ENCODE assay signal across 3 cellular contexts in the genomic region with DNA sequence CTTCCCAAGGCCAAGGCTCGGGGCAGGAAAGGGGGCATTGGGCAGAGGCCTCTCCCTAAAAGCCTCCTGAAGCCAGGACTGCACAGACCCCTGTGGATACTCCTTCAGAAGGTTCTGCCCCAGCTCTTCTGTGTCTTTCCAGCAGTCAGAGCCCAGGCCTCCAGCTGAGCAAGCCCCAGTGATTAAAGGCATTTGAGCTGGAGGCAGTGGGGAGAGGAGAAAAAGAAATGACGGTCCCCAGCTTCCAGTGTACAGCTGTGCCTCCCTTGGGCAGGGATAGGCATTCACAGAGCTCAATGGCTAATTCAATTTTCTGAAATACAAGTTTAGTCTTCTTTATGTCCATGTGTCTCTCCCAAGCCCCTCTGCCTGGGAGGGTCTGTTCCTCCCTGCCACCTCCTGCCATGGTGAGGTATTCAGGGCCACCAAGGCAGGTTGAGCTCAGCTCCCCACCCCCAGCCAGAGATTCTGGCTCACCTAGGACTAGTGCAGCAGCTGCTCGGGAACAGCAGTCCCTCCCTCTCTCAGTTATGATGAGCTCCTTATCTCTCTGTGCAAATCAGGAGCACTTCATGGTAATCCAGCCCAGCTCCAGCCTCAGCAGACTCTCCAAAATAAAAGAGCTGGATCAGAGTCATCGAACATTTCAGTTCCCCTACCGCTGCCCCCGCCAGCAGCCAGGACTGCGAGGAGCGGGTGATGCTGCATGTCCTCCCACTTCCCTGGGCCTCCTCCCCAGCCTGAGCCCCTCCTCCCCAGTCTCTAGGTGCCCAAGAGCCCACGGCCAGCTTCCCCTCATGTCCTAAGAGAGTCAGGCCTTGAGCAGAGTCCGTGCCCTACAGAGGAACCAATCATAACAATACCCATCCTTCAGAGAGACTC.
TF ChIP-seq lines count a peak whose summit lies in the region.

No MANE protein-coding gene starts in this region.

TF ChIP-seq in SK-N-SH, 30 proteins besides CTCF, POLR2A, EP300 and RAD21:
- TF ChIP-seq FOXJ3 (CRISPR knock-in tag; IDR thresholded peaks at IDR 0.05) (no peak), GATA2 (CRISPR knock-in tag; IDR thresholded peaks at IDR 0.05) (peak; percentile 81), SIN3A (IDR thresholded peaks at IDR 0.05; ENCODE audit: borderline replicate concordance, low read depth, low read length) (no peak), MXI1 (IDR thresholded peaks at IDR 0.05; ENCODE audit: low read depth, low read length) (0 out of 2 replicates have a peak, but pooled peaks have one; percentile 23), POLR2AphosphoS5 (IDR thresholded peaks at IDR 0.05; ENCODE audit: low read depth, low read length) (no peak)
- TF ChIP-seq, protein P1, sequence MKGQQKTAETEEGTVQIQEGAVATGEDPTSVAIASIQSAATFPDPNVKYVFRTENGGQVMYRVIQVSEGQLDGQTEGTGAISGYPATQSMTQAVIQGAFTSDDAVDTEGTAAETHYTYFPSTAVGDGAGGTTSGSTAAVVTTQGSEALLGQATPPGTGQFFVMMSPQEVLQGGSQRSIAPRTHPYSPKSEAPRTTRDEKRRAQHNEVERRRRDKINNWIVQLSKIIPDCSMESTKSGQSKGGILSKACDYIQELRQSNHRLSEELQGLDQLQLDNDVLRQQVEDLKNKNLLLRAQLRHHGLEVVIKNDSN (IDR thresholded peaks at IDR 0.05; ENCODE audit: borderline replicate concordance, low read depth), result no peak
- TF ChIP-seq, protein P2, sequence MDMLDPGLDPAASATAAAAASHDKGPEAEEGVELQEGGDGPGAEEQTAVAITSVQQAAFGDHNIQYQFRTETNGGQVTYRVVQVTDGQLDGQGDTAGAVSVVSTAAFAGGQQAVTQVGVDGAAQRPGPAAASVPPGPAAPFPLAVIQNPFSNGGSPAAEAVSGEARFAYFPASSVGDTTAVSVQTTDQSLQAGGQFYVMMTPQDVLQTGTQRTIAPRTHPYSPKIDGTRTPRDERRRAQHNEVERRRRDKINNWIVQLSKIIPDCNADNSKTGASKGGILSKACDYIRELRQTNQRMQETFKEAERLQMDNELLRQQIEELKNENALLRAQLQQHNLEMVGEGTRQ (IDR thresholded peaks at IDR 0.05; ENCODE audit: borderline replicate concordance, low read depth, low read length), result no peak

TF ChIP-seq in SK-N-SH treated with all-trans-retinoic acid at 6 μM for 48 hours, 23 proteins besides CTCF, POLR2A, EP300 and RAD21 (continues in another document):
- no peak for TF ChIP-seq ZFP30 (CRISPR knock-in tag; IDR thresholded peaks at IDR 0.05)
- no peak for TF ChIP-seq ZNF565 (CRISPR knock-in tag; conservative IDR thresholded peaks at IDR 0.05; ENCODE audit: low read depth)
- no peak for TF ChIP-seq ESRRG (CRISPR knock-in tag; IDR thresholded peaks at IDR 0.05)
- TF ChIP-seq, protein P3, sequence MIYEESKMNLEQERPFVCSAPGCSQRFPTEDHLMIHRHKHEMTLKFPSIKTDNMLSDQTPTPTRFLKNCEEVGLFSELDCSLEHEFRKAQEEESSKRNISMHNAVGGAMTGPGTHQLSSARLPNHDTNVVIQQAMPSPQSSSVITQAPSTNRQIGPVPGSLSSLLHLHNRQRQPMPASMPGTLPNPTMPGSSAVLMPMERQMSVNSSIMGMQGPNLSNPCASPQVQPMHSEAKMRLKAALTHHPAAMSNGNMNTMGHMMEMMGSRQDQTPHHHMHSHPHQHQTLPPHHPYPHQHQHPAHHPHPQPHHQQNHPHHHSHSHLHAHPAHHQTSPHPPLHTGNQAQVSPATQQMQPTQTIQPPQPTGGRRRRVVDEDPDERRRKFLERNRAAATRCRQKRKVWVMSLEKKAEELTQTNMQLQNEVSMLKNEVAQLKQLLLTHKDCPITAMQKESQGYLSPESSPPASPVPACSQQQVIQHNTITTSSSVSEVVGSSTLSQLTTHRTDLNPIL (CRISPR knock-in tag; IDR thresholded peaks at IDR 0.05; ENCODE audit: low read depth), result no peak
- no peak for TF ChIP-seq ZNF70 (CRISPR knock-in tag; IDR thresholded peaks at IDR 0.05)
- TF ChIP-seq, protein P4, sequence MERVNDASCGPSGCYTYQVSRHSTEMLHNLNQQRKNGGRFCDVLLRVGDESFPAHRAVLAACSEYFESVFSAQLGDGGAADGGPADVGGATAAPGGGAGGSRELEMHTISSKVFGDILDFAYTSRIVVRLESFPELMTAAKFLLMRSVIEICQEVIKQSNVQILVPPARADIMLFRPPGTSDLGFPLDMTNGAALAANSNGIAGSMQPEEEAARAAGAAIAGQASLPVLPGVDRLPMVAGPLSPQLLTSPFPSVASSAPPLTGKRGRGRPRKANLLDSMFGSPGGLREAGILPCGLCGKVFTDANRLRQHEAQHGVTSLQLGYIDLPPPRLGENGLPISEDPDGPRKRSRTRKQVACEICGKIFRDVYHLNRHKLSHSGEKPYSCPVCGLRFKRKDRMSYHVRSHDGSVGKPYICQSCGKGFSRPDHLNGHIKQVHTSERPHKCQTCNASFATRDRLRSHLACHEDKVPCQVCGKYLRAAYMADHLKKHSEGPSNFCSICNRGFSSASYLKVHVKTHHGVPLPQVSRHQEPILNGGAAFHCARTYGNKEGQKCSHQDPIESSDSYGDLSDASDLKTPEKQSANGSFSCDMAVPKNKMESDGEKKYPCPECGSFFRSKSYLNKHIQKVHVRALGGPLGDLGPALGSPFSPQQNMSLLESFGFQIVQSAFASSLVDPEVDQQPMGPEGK (CRISPR knock-in tag; IDR thresholded peaks at IDR 0.05; ENCODE audit: borderline replicate concordance), result no peak
- TF ChIP-seq SNAI2 (CRISPR knock-in tag; IDR thresholded peaks at IDR 0.05), result no peak
- TF ChIP-seq RARB (CRISPR knock-in tag; IDR thresholded peaks at IDR 0.05), result no peak
- TF ChIP-seq PPARA (CRISPR knock-in tag; IDR thresholded peaks at IDR 0.05; ENCODE audit: borderline replicate concordance), result no peak
- no peak for TF ChIP-seq TOX (CRISPR knock-in tag; IDR thresholded peaks at IDR 0.05; ENCODE audit: borderline replicate concordance)
- TF ChIP-seq ZNF8 (CRISPR knock-in tag; IDR thresholded peaks at IDR 0.05), result no peak
- TF ChIP-seq BACH2 (CRISPR knock-in tag; IDR thresholded peaks at IDR 0.05; ENCODE audit: borderline replicate concordance), result no peak
- no peak for TF ChIP-seq ZC3H10 (CRISPR knock-in tag; IDR thresholded peaks at IDR 0.05)
- TF ChIP-seq CSDC2 (CRISPR knock-in tag; IDR thresholded peaks at IDR 0.05), result no peak
- TF ChIP-seq, protein P5, sequence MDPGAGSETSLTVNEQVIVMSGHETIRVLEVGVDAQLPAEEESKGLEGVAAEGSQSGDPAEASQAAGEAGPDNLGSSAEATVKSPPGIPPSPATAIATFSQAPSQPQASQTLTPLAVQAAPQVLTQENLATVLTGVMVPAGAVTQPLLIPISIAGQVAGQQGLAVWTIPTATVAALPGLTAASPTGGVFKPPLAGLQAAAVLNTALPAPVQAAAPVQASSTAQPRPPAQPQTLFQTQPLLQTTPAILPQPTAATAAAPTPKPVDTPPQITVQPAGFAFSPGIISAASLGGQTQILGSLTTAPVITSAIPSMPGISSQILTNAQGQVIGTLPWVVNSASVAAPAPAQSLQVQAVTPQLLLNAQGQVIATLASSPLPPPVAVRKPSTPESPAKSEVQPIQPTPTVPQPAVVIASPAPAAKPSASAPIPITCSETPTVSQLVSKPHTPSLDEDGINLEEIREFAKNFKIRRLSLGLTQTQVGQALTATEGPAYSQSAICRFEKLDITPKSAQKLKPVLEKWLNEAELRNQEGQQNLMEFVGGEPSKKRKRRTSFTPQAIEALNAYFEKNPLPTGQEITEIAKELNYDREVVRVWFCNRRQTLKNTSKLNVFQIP (CRISPR knock-in tag; IDR thresholded peaks at IDR 0.05; ENCODE audit: borderline replicate concordance, low read depth), result no peak

TF ChIP-seq in GM12891, 5 proteins besides CTCF, POLR2A, EP300 and RAD21:
- TF ChIP-seq POLR2AphosphoS5 (IDR thresholded peaks at IDR 0.05; ENCODE audit: low read depth, low read length) (no peak), SPI1 (IDR thresholded peaks at IDR 0.05; ENCODE audit: low read depth, low read length) (no peak), POU2F2 (IDR thresholded peaks at IDR 0.05; ENCODE audit: low read depth, low read length) (no peak), TAF1 (IDR thresholded peaks at IDR 0.05; ENCODE audit: low read depth, low read length) (no peak), PAX5 (IDR thresholded peaks at IDR 0.05; ENCODE audit: insufficient read depth, low read length, severe bottlenecking) (no peak)
